In the genomic region with DNA sequence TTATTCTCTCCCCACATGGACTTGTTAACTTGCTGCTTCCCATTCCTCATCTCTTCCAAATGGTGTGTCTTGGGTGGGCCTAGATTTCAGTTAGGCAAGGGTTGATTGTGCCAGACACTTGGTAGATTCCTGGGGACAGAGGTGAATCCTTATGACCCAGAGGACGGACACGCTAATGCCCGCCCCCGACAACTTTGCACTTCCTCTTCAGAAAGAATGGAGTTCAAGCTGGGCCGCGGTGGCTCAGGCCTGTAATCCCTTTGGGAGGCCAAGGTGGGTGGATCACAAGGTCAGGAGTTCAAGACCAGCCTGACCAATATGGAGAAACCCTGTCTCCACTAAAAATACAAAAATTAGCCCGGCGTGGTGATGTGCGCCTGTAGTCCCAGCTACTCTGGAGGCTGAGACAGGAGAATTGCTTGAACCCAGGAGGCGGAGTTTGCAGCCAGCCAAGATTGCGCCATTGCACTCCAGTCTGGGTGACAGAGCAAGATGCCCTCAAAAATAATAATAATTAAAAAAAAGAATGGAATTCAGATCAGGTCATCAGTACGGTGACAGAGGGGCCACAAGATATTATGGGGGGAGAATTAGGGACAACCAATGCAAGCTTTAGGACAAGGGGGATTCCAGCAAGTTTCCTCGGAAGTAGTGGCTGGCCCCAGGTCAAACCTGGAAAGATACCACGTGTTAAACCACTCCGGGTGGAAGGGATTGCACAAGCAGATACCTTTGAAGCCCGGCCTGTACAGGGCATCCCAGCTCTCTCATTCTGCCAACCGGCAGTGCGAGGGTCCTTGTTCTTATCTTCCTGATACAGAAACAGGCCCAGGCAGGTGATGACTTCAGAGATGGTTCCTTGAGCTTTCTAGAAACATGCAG, we compare ENCODE assay signal across 10 cellular contexts. TPM values are rescaled to one million over a fixed set of nuclear protein-coding genes. Genes with fewer than 3 reads are reported as not detected.
DNase-seq lines count a peak whose midpoint lies in the region; ATAC-seq, FAIRE-seq and TF ChIP-seq lines count a peak whose summit lies in the region.
"Had no signal": no experiment of that assay in that cellular context is flagged by ENCODE, and none has a peak within 500 bp of the region (broad histone marks: within the 10 kb centered on the region; RNA-seq: fewer than 3 reads in every experiment).

No MANE protein-coding gene starts in this region.

- peak overlapping the region in 1 of 2 donors; percentile 91 for H3K27ac ChIP-seq in breast epithelium
- H3K27ac ChIP-seq in mesodermal cell (ENCODE audit: low read depth, low read length, severe bottlenecking): peak overlapping the region; percentile 91
- H3K27ac ChIP-seq in upper lobe of right lung: no peak overlapping the region
- peak overlapping the region in 1 of 2 donors; percentile 94 for H3K27ac ChIP-seq in small intestine (ENCODE audit: low read depth in 1 of 2, low read length in 1 of 2)

- peak overlapping the region; percentile 95 for H3K4me3 Mint-ChIP-seq in MCF 10A (ENCODE audit: unreplicated experiment)

- H3K4me1 ChIP-seq in breast epithelium: peaks cover 6 to 19% of the 10 kb centered on the region in 2 donors
- peaks cover 37% of the 10 kb centered on the region for H3K4me1 ChIP-seq in mesodermal cell (ENCODE audit: control insufficient read depth, insufficient read depth, low read length, poor library complexity, severe bottlenecking)
- H3K4me1 ChIP-seq in upper lobe of right lung: peaks cover 66% of the 10 kb centered on the region
- H3K4me1 ChIP-seq in small intestine (ENCODE audit: control insufficient read depth in 2 of 2, insufficient read depth in 1 of 2, low read depth in 1 of 2, low read length in 1 of 2): peaks cover 0 to 12% of the 10 kb centered on the region in 2 donors

- no peak for FAIRE-seq in small intestine (lab: Jason Lieb, UNC)

- 88 to 95% methylated on average over 16 to 17 of the region's 18 CpGs for WGBS in mesodermal cell (ENCODE audit: insufficient coverage in 2 of 2), 2 experiments
- 82 to 89% (median 87%) methylated on average over 18 of the region's 18 CpGs for whole genome bisulfite sequencing in small intestine, 3 donors

- peaks cover 40% of the 10 kb centered on the region for H3K4me1 Mint-ChIP-seq in MCF 10A (ENCODE audit: insufficient read depth, unreplicated experiment)

- no peaks in the 10 kb centered on the region for H3K27me3 ChIP-seq in breast epithelium
- no peaks in the 10 kb centered on the region for H3K27me3 ChIP-seq in upper lobe of right lung
- H3K27me3 ChIP-seq in small intestine (ENCODE audit: control insufficient read depth in 2 of 2, insufficient read depth in 2 of 2, low read length in 2 of 2): no peaks in the 10 kb centered on the region

- TF ChIP-seq CTCF in MCF 10A (IDR thresholded peaks at IDR 0.05; ENCODE audit: unreplicated experiment) (no peak), breast epithelium (IDR thresholded peaks at IDR 0.05) (no peak), upper lobe of right lung (IDR thresholded peaks at IDR 0.05) (no peak)

- POLR2A ChIA-PET in MCF 10A (lab: Yijun Ruan, JAX): interaction anchor here (0.6 kb wide), 1 partner anchor 28 kb away, joined by 3 read pairs; no protein-coding TSS in a partner anchor

- H3K27ac Mint-ChIP-seq in MCF 10A (ENCODE audit: low read depth, unreplicated experiment): peak overlapping the region; percentile 31

- H3K9me3 ChIP-seq in breast epithelium (no peaks in the 10 kb centered on the region), mesodermal cell (ENCODE audit: control insufficient read depth, low read length) (no peaks in the 10 kb centered on the region), upper lobe of right lung (no peaks in the 10 kb centered on the region), small intestine (ENCODE audit: control insufficient read depth, low read depth) (no peaks in the 10 kb centered on the region)

- CTCF ChIA-PET in MCF 10A (lab: Yijun Ruan, JAX): interaction anchor here (0.7 to 0.9 kb wide), 2 partner anchors 131 to 376 kb away, joined by 3 to 4 read pairs; no protein-coding TSS in a partner anchor

- ATAC-seq in upper lobe of right lung (no peak), GM21576 (IDR thresholded peaks at IDR 0.05; ENCODE audit: unreplicated experiment) (no peak)

- no peak for TF ChIP-seq POLR2A in breast epithelium (IDR thresholded peaks at IDR 0.05)

- peak; percentile 49 for DNase-seq in MCF 10A (ENCODE audit: unreplicated experiment)
- no peak for DNase-seq in breast epithelium (ENCODE audit: low spot score in 2 of 2)
- peak; percentile 71 for DNase-seq in amniotic epithelial cell (ENCODE audit: low read depth)
- DNase-seq in upper lobe of right lung: peak; percentile 81
- no peak for DNase-seq in small intestine
- no peak for DNase-seq in NCI-H510A treated with DMSO at 0.1 percent for 48 hours (lab: John Stamatoyannopoulos, UW)
- DNase-seq: activated naive CD4-positive, alpha-beta T cell treated with anti-CD3 and anti-CD28 coated beads, Interleukin-2, amount 50 U/mL, for 16 hours; OCI-M1 had no signal

- intact Hi-C loops in MCF 10A (cut with micrococcal nuclease) (loop anchor here (10.0 kb wide), 1 partner anchor 147 kb away; a partner anchor contains a TSS), breast epithelium (cut with DNase I; ENCODE audit: low total_unique reads) (no loop called here), upper lobe of right lung (cut with DNase I) (no loop called here)

- TSS peak; percentile 17 for BruUV-seq in MCF 10A (replicated peaks; lab: Mats Ljungman, UMichigan)

- H3K4me3 ChIP-seq in breast epithelium: no peak overlapping the region
- no peak overlapping the region for H3K4me3 ChIP-seq in mesodermal cell (ENCODE audit: extremely low read depth, insufficient read depth, low read length, poor library complexity, severe bottlenecking)
- no peak overlapping the region for H3K4me3 ChIP-seq in upper lobe of right lung
- H3K4me3 ChIP-seq in small intestine (ENCODE audit: low read depth in 1 of 2, low read length in 2 of 2): no peak overlapping the region

- H3K36me3 ChIP-seq in breast epithelium (no peaks in the 10 kb centered on the region), mesodermal cell (ENCODE audit: control insufficient read depth, insufficient read depth, low read length) (peaks cover 31% of the 10 kb centered on the region), upper lobe of right lung (no peaks in the 10 kb centered on the region), small intestine (ENCODE audit: control insufficient read depth in 2 of 2, insufficient read depth in 2 of 2, low read length in 2 of 2) (no peaks in the 10 kb centered on the region)

- H3K9me3 Mint-ChIP-seq in MCF 10A (ENCODE audit: unreplicated experiment): no peaks in the 10 kb centered on the region

- H3K27me3 Mint-ChIP-seq in MCF 10A (ENCODE audit: insufficient read depth, unreplicated experiment): no peaks in the 10 kb centered on the region

- peaks cover 7% of the 10 kb centered on the region for H3K36me3 Mint-ChIP-seq in MCF 10A (ENCODE audit: insufficient read depth, unreplicated experiment)

RNA-seq across cellular contexts. Expression of a gene that starts 2.7 kb away (rescaled TPM):
- 43.5 and 49.5 TPM in 2 replicates for total RNA-seq in MCF 10A (2022)
- total RNA-seq in breast epithelium: 10 to 100 TPM; 76.0 to 79.5 (median 77.4) TPM
- 74.9 TPM for polyA plus RNA-seq in mesodermal cell (2013, experiment 1 of 2)
- polyA plus RNA-seq in mesodermal cell (2013, experiment 2 of 2): 63.6 TPM
- total RNA-seq in upper lobe of right lung: 137 TPM
- polyA plus RNA-seq in small intestine: 10 to 100 TPM; 31.6 to 62.1 (median 53.2) TPM

RNA-seq across cellular contexts. Expression of a gene that starts 3.0 kb away (rescaled TPM):
- total RNA-seq in MCF 10A (2022) (6.6 and 8.4 TPM in 2 replicates), breast epithelium (1 to 10 TPM; 5.6 to 6.7 (median 5.8) TPM), upper lobe of right lung (8.1 TPM)
- 16.0 TPM for polyA plus RNA-seq in mesodermal cell (2013, experiment 1 of 2)
- 15.7 TPM for polyA plus RNA-seq in mesodermal cell (2013, experiment 2 of 2)
- 10 to 100 TPM in 2 of 3 donors, 1 to 10 TPM in 1; 9.9 to 16.5 (median 16.5) TPM for polyA plus RNA-seq in small intestine

RNA-seq across cellular contexts. Expression of a gene that starts 51.7 kb away (rescaled TPM):
- total RNA-seq in MCF 10A (2022) (1.3 and 2.3 TPM in 2 replicates), breast epithelium (10 to 100 TPM in 2 of 3 donors, 1 to 10 TPM in 1; 9.5 to 24.0 (median 20.2) TPM), upper lobe of right lung (50.9 TPM)
- polyA plus RNA-seq in mesodermal cell (2013, experiment 1 of 2): 17.8 TPM
- polyA plus RNA-seq in mesodermal cell (2013, experiment 2 of 2): 12.5 TPM
- polyA plus RNA-seq in small intestine: 1 to 10 TPM in 2 of 3 donors, under 1 TPM in 1; 0.45 to 7.1 (median 1.1) TPM

Comparison
In these comparisons a context has a peak if more than half of its experiments do, and no peak if none do; other contexts are left out.
1. DNase-seq: peak in MCF 10A (single experiment), amniotic epithelial cell (single experiment) and upper lobe of right lung (single experiment); none in breast epithelium (0 of 2), small intestine (single experiment) and NCI-H510A treated with DMSO at 0.1 percent for 48 hours (single experiment).